In the genomic region with DNA sequence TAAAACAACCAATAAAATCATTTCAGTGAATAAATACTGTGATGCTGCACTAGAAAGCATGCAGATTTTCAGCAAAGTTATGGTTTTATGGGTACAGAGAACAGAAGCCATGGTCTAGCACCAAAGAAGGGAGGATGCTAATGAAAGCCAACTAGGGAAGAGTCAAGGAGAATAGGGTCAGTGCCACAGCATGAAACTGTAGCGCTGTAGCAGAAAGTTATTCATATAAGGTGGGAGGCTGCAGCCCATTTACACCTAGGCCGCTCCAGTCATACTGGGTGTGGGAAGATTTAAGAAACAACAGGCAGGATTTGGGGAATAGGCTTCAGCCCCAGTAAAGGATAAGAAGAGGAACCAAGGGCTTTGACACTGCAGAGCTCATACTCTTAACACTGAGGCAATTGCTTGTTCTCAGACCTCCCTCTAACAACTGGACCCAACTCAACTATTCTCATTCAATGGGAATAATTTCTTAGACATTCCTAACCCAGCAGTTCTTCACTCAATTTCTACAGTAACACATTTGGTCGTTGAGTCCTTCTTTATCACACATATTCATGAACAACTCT, we compare ENCODE assay signal across 14 cellular contexts. TPM values are rescaled to one million over a fixed set of nuclear protein-coding genes. Genes with fewer than 3 reads are reported as not detected.
DNase-seq lines count a peak whose midpoint lies in the region; ATAC-seq, FAIRE-seq and TF ChIP-seq lines count a peak whose summit lies in the region.
"Had no signal": no experiment of that assay in that cellular context is flagged by ENCODE, and none has a peak within 500 bp of the region (broad histone marks: within the 10 kb centered on the region; RNA-seq: fewer than 3 reads in every experiment).

No MANE protein-coding gene starts in this region.

- H2AFZ ChIP-seq in GM12878 (ENCODE audit: control insufficient read depth, low read depth, low read length) (no peak overlapping the region), smooth muscle cell (ENCODE audit: low read depth) (no peak overlapping the region)

- H3K36me3 Mint-ChIP-seq in activated CD4-positive, alpha-beta T cell treated with anti-CD3 and anti-CD28 coated beads, Interleukin-2, amount 10 ng/mL, durations not matched to agents 7 days and 5 days (ENCODE audit: low read depth): peaks cover 83% of the 10 kb centered on the region

- no peak for DNase-seq in activated CD4-positive, alpha-beta T cell treated with anti-CD3 and anti-CD28 coated beads, Interleukin-2, amount 10 ng/mL, durations not matched to agents 7 days and 5 days
- no peak for DNase-seq in activated CD4-positive, alpha-beta T cell treated with anti-CD3 and anti-CD28 coated beads for 4 hours
- no peak for DNase-seq in GM12878 (ENCODE audit: low read depth, low spot score)
- DNase-seq in smooth muscle cell (lab: John Stamatoyannopoulos, UW; ENCODE audit: unreplicated experiment): no peak
- DNase-seq in cerebellar cortex (ENCODE audit: low spot score): no peak
- no peak for DNase-seq in posterior vena cava (ENCODE audit: low spot score)
- DNase-seq: ACHN, GF-D8, hypothalamus, KG1, NCI-H2107 had no signal

- no peak for TF ChIP-seq POLR2A in GM12878 (IDR thresholded peaks at IDR 0.05; ENCODE audit: low read depth, low read length)

- H3K4me1 Mint-ChIP-seq in activated CD4-positive, alpha-beta T cell treated with anti-CD3 and anti-CD28 coated beads, Interleukin-2, amount 10 ng/mL, durations not matched to agents 7 days and 5 days: peaks cover 52% of the 10 kb centered on the region

- in situ Hi-C loops in GM12878 (cut with MboI): no loop called here

- peaks cover 97% of the 10 kb centered on the region for H3K79me2 ChIP-seq in GM12878 (ENCODE audit: control insufficient read depth, insufficient read depth, low read length)
- peaks cover 79% of the 10 kb centered on the region for H3K79me2 ChIP-seq in smooth muscle cell (ENCODE audit: low read depth)

- H3K27ac Mint-ChIP-seq in activated CD4-positive, alpha-beta T cell treated with anti-CD3 and anti-CD28 coated beads, Interleukin-2, amount 10 ng/mL, durations not matched to agents 7 days and 5 days: peak overlapping the region; percentile 95

- peaks cover 55% of the 10 kb centered on the region for H3K36me3 ChIP-seq in KOPT-K1 (ENCODE audit: insufficient read depth, low read length)
- H3K36me3 ChIP-seq in GM12878 (ENCODE audit: control insufficient read depth in 2 of 2, insufficient read depth in 2 of 2, low read length in 1 of 2): peaks cover 4 to 33% of the 10 kb centered on the region in 2 experiments; a peak in 3 of 4 replicates
- H3K36me3 ChIP-seq in smooth muscle cell (ENCODE audit: low read depth): peaks cover 33% of the 10 kb centered on the region

- H4K20me1 ChIP-seq in GM12878 (ENCODE audit: control insufficient read depth, insufficient read depth) (no peaks in the 10 kb centered on the region), smooth muscle cell (ENCODE audit: low read depth) (peaks cover 10% of the 10 kb centered on the region)

- no TSS peak for BruUV-seq in GM12878 (replicated peaks; lab: Mats Ljungman, UMichigan)

- CTCF ChIA-PET in activated CD4-positive, alpha-beta T cell treated with anti-CD3 and anti-CD28 coated beads, Interleukin-2, amount 10 ng/mL, durations not matched to agents 7 days and 5 days (lab: Charles Lee): interaction anchor here (0.5 to 1.1 kb wide), 4 partner anchors 10 to 224 kb away, joined by 3 read pairs; no protein-coding TSS in a partner anchor
- CTCF ChIA-PET in GM12878 (lab: Yijun Ruan, JAX): interaction anchor here (1.0 to 7.4 kb wide), 4 partner anchors 15 to 62 kb away, joined by 3 to 37 read pairs (median 4); a partner anchor contains a TSS

- TF ChIP-seq RAD21 in GM12878 (IDR thresholded peaks at IDR 0.05; ENCODE audit: insufficient read depth, low read depth, low read length): no peak

- TF ChIP-seq CTCF in GM12878 (IDR thresholded peaks at IDR 0.05 in 2 of 3, conservative IDR thresholded peaks at IDR 0.05 in 1 of 3; ENCODE audit: control insufficient read depth in 2 of 3, extremely low read depth in 1 of 3, insufficient read depth in 1 of 3, low read depth in 3 of 3, low read length in 3 of 3): no peak
- TF ChIP-seq CTCF in smooth muscle cell (IDR thresholded peaks at IDR 0.05; ENCODE audit: borderline replicate concordance, insufficient read depth, poor library complexity, severe bottlenecking): no peak

- intact Hi-C loops in GM12878 (cut with micrococcal nuclease; ENCODE audit: unreplicated experiment) (no loop called here), posterior vena cava (cut with DNase I) (no loop called here)

- WGBS in GM12878 (ENCODE audit: insufficient coverage, insufficient replicate concordance, low lambda C conversion rate, missing lambda C conversion rate): 36% methylated on average over 3 of the region's 3 CpGs
- 99% methylated on average over 3 of the region's 3 CpGs for WGBS in smooth muscle cell (ENCODE audit: low lambda C conversion rate)

- no peak for TF ChIP-seq EP300 in GM12878 (IDR thresholded peaks at IDR 0.05; ENCODE audit: borderline replicate concordance in 1 of 2, control insufficient read depth in 1 of 2, low read depth in 2 of 2, low read length in 2 of 2)

- H3K4me2 ChIP-seq in GM12878 (ENCODE audit: control insufficient read depth, insufficient read depth) (peak overlapping the region; percentile 98), smooth muscle cell (peak overlapping the region; percentile 89)

- H3K9me3 ChIP-seq in KOPT-K1 (ENCODE audit: insufficient read depth, low read length, poor library complexity, severe bottlenecking) (no peaks in the 10 kb centered on the region), GM12878 (replicated peaks; ENCODE audit: control insufficient read depth, insufficient read depth, low read length) (no peaks in the 10 kb centered on the region), smooth muscle cell (replicated peaks; ENCODE audit: low read depth) (no peaks in the 10 kb centered on the region)

- peak overlapping the region; percentile 86 for H3K4me3 Mint-ChIP-seq in activated CD4-positive, alpha-beta T cell treated with anti-CD3 and anti-CD28 coated beads, Interleukin-2, amount 10 ng/mL, durations not matched to agents 7 days and 5 days

- SMC1A ChIA-PET in GM12878 (lab: Charles Lee; ENCODE audit: uncharacterized antibody, unreplicated experiment): interaction anchor here (0.9 to 2.7 kb wide), 4 partner anchors 54 to 74 kb away, joined by 3 to 18 read pairs (median 3); a partner anchor contains a TSS

- H3K4me3 ChIP-seq in GM12878 (peak overlapping the region; percentile 76), smooth muscle cell (no peak overlapping the region)

- H3K9ac ChIP-seq in GM12878 (ENCODE audit: control insufficient read depth, insufficient read depth, low read length) (peak overlapping the region; percentile 99), smooth muscle cell (ENCODE audit: low read depth) (no peak overlapping the region)

- peaks cover 7% of the 10 kb centered on the region; the same call in 1 of the 2 replicates for H3K4me1 ChIP-seq in GM12878 (ENCODE audit: control insufficient read depth, insufficient read depth, low read length)
- peaks cover 12% of the 10 kb centered on the region for H3K4me1 ChIP-seq in smooth muscle cell (ENCODE audit: low read depth)

- H3K27me3 Mint-ChIP-seq in activated CD4-positive, alpha-beta T cell treated with anti-CD3 and anti-CD28 coated beads, Interleukin-2, amount 10 ng/mL, durations not matched to agents 7 days and 5 days: no peaks in the 10 kb centered on the region

- H3K27ac ChIP-seq in KOPT-K1 (ENCODE audit: low read depth, low read length, poor library complexity, severe bottlenecking) (peak overlapping the region; percentile 97), GM12878 (ENCODE audit: control insufficient read depth, insufficient read depth) (peak overlapping the region; percentile 100), smooth muscle cell (ENCODE audit: low read depth) (no peak overlapping the region)

- H3F3A ChIP-seq in smooth muscle cell (ENCODE audit: low read depth): peaks cover 4% of the 10 kb centered on the region

- H3K9me3 Mint-ChIP-seq in activated CD4-positive, alpha-beta T cell treated with anti-CD3 and anti-CD28 coated beads, Interleukin-2, amount 10 ng/mL, durations not matched to agents 7 days and 5 days: no peaks in the 10 kb centered on the region

- RAD21 ChIA-PET in GM12878 (lab: Charles Lee; ENCODE audit: unreplicated experiment): interaction anchor here (0.9 to 1.5 kb wide), 3 partner anchors 27 to 62 kb away, joined by 3 to 6 read pairs (median 5); a partner anchor contains a TSS

- POLR2A ChIA-PET in activated CD4-positive, alpha-beta T cell treated with anti-CD3 and anti-CD28 coated beads, Interleukin-2, amount 10 ng/mL, durations not matched to agents 7 days and 5 days (lab: Charles Lee): interaction anchor here (1.9 kb wide), 1 partner anchor 62 kb away, joined by 17 read pairs; a partner anchor contains a TSS
- POLR2A ChIA-PET in GM12878 (lab: Charles Lee): interaction anchor here (1.5 to 4.5 kb wide), 3 partner anchors 54 to 62 kb away, joined by 6 to 18 read pairs (median 10); a partner anchor contains a TSS

- no peak for FAIRE-seq in GM12878 (lab: Jason Lieb, UNC)
- FAIRE-seq: RCC 7860 had no signal

- peak; percentile 13 for ATAC-seq in GM12878
- no peak for ATAC-seq in GM19467 (IDR thresholded peaks at IDR 0.05; ENCODE audit: unreplicated experiment)

- H3K27me3 ChIP-seq in GM12878 (replicated peaks in 1 of 2; ENCODE audit: control insufficient read depth in 2 of 2, insufficient read depth in 2 of 2, low read length in 1 of 2) (no peaks in the 10 kb centered on the region), smooth muscle cell (ENCODE audit: low read depth) (no peaks in the 10 kb centered on the region)

RNA-seq across cellular contexts. Expression of a gene that starts 4.4 kb away (rescaled TPM):
- total RNA-seq in activated CD4-positive, alpha-beta T cell treated with anti-CD3 and anti-CD28 coated beads, Interleukin-2, amount 10 ng/mL, durations not matched to agents 7 days and 5 days: 100 to 1,000 TPM; 300 to 342 TPM
- total RNA-seq in GM12878 (2013; cell fraction: nucleolus; rRNA removed): 152 and 157 TPM in 2 replicates
- total RNA-seq in GM12878 (2014; rRNA removed): 147 and 155 TPM in 2 replicates
- 120 and 123 TPM in 2 replicates for total RNA-seq in GM12878 (2014; rRNA removed; fragmentation: Illumina TruSeq; extraction: Trizol)
- total RNA-seq in GM12878 (2021): 185 and 196 TPM in 2 replicates
- polyA plus RNA-seq in GM12878 (2011; ENCODE audit: low read depth): 119 TPM
- 375 and 581 TPM in 2 replicates for polyA plus RNA-seq in GM12878 (2011; rRNA removed)
- polyA plus RNA-seq in GM12878 (2011; cell fraction: cytosol; rRNA removed): 144 and 189 TPM in 2 replicates
- polyA plus RNA-seq in GM12878 (2011; cell fraction: nucleus; rRNA removed): 193 and 199 TPM in 2 replicates
- 175 and 215 TPM in 2 replicates for polyA plus RNA-seq in GM12878 (2012)
- polyA plus RNA-seq in GM12878 (2014; fragmentation: Illumina TruSeq; extraction: Trizol): 366 and 473 TPM in 2 replicates
- polyA plus RNA-seq in GM12878 (2014; fragmentation: Nextera tagmentation; extraction: Ambion mirVana): 100 to 1,000 TPM; 191 to 255 TPM
- 188 and 232 TPM in 2 replicates for polyA plus RNA-seq in GM12878 (2014; rRNA removed)
- polyA plus RNA-seq in GM12878 (2016; fragmentation: Nextera tagmentation; extraction: Ambion mirVana): 100 to 1,000 TPM; 149 to 165 TPM
- polyA minus RNA-seq in GM12878 (2011; rRNA and poly(A)+ RNA removed): 163 and 190 TPM in 2 replicates
- polyA minus RNA-seq in GM12878 (2011; cell fraction: cytosol; rRNA and poly(A)+ RNA removed): 90.2 and 92.9 TPM in 2 replicates
- polyA minus RNA-seq in GM12878 (2011; cell fraction: nucleus; rRNA and poly(A)+ RNA removed): 119 and 143 TPM in 2 replicates
- total RNA-seq in smooth muscle cell: 92.1 and 96.3 TPM in 2 replicates
- polyA plus RNA-seq in smooth muscle cell: 95.9 and 114 TPM in 2 replicates
- total RNA-seq in posterior vena cava: 10 to 100 TPM; 99.0 to 99.6 TPM
